8 cellular contexts compared by ENCODE assay signal in genomic region chr1:146228710-146229477, GRCh38. TPM values are rescaled to one million over a fixed set of nuclear protein-coding genes. Genes with fewer than 3 reads are reported as not detected.
DNase-seq lines count a peak whose midpoint lies in the region; ATAC-seq and TF ChIP-seq lines count a peak whose summit lies in the region.
"Not testable (repeated sequence)": the region's sequence is repeated elsewhere in the genome, so short reads cannot be mapped to it uniquely, and the experiment has no call there.

Gene NOTCH2NLA, minus strand, starts transcription at chr1:146229021. Its CDS starts 39,684 bp downstream, at chr1:146189337.

- ATAC-seq in HG02588 (IDR thresholded peaks at IDR 0.05; ENCODE audit: unreplicated experiment) = peak; percentile 65

- WGBS in SK-N-SH (ENCODE audit: low lambda C conversion rate) = 0% methylated on average over 4 of the region's 72 CpGs
- no CpG with 5 or more reads among the region's 72 CpGs for WGBS in iPS DF 6.9 (ENCODE audit: insufficient coverage, insufficient read length)
- WGBS in ovary, 3 donors = 0 to 2% methylated on average over 12 to 28 of the region's 72 CpGs; no CpG with 5 or more reads in 1 of the 3 donors

- not testable (repeated sequence) for H3K9ac ChIP-seq in SK-N-SH
- H3K9ac ChIP-seq in colonic mucosa (ENCODE audit: low read depth in 2 of 2, low read length in 2 of 2) = peak within 1 kb of the TSS in 1 of 2 donors; percentile 69

- peak within 1 kb of the TSS; percentile 49 for H3K4me3 ChIP-seq in BJ (ENCODE audit: low read depth, low read length)
- H3K4me3 ChIP-seq in SK-N-SH (ENCODE audit: low read depth in 2 of 2, low read length in 1 of 2) = peak within 1 kb of the TSS; percentile 43 to 52
- peak within 1 kb of the TSS; percentile 52 for H3K4me3 ChIP-seq in colonic mucosa
- H3K4me3 ChIP-seq in iPS DF 6.9 (ENCODE audit: low read length) = peak within 1 kb of the TSS; percentile 35; the same call in 1 of the 2 replicates
- H3K4me3 ChIP-seq in ovary = peak within 1 kb of the TSS; percentile 48

- not testable (repeated sequence) for H2AFZ ChIP-seq in SK-N-SH (ENCODE audit: low read depth)

- 0 out of 2 replicates have a peak within 1 kb of the TSS, but pooled peaks have one; percentile 44 for H3K4me2 ChIP-seq in SK-N-SH

- not testable (repeated sequence) for H3K36me3 ChIP-seq in BJ (ENCODE audit: control insufficient read depth, insufficient read depth, low read length); SK-N-SH (replicated peaks in 1 of 2; ENCODE audit: control insufficient read depth in 1 of 2, insufficient read depth in 2 of 2, low read length in 1 of 2); colonic mucosa; iPS DF 6.9 (ENCODE audit: control insufficient read depth, insufficient read depth, low read length); ovary

- H3K27me3 ChIP-seq in BJ (ENCODE audit: control insufficient read depth, insufficient read depth, low read length); SK-N-SH (ENCODE audit: insufficient read depth); colonic mucosa; iPS DF 6.9 (ENCODE audit: control insufficient read depth, insufficient read depth, low read length); ovary: not testable (repeated sequence)

- CTCF ChIA-PET in BJ (lab: Yijun Ruan, JAX); SK-N-SH (lab: Yijun Ruan, JAX): not testable (repeated sequence)

- intact Hi-C loops in colonic mucosa (cut with DNase I); ovary (cut with DNase I): not testable (repeated sequence)

- TF ChIP-seq CTCF in BJ (IDR thresholded peaks at IDR 0.05; ENCODE audit: insufficient read depth, low read depth, low read length); SK-N-SH (IDR thresholded peaks at IDR 0.05); colonic mucosa (IDR thresholded peaks at IDR 0.05); ovary (IDR thresholded peaks at IDR 0.05): not testable (repeated sequence)

- not testable (repeated sequence) for TF ChIP-seq EP300 in SK-N-SH (IDR thresholded peaks at IDR 0.05; ENCODE audit: borderline replicate concordance in 1 of 2, low read depth in 1 of 2, low read length in 1 of 2); ovary (IDR thresholded peaks at IDR 0.05)

- H3F3A ChIP-seq in SK-N-SH (replicated peaks; ENCODE audit: insufficient read depth) = not testable (repeated sequence)

- H3K79me2 ChIP-seq in SK-N-SH (ENCODE audit: insufficient read depth) = not testable (repeated sequence)

- POLR2A ChIA-PET in BJ (lab: Charles Lee); SK-N-SH (lab: Yijun Ruan, JAX): not testable (repeated sequence)

- TF ChIP-seq POLR2A in ovary (IDR thresholded peaks at IDR 0.05) = peak; percentile 37

- not testable (repeated sequence) for H3K27ac ChIP-seq in SK-N-SH (ENCODE audit: low read depth in 2 of 2, low read length in 1 of 2); iPS DF 6.9 (ENCODE audit: low read length)
- peak within 1 kb of the TSS; percentile 71 for H3K27ac ChIP-seq in colonic mucosa
- peak within 1 kb of the TSS; percentile 72 to 80 for H3K27ac ChIP-seq in ovary

- H3K9me2 ChIP-seq in SK-N-SH = not testable (repeated sequence)

- H4K20me1 ChIP-seq in SK-N-SH (ENCODE audit: insufficient read depth) = not testable (repeated sequence)

- H3K4me1 ChIP-seq in SK-N-SH (ENCODE audit: control insufficient read depth in 1 of 2, insufficient read depth in 2 of 2, low read depth in 1 of 2, low read length in 1 of 2); colonic mucosa; iPS DF 6.9 (ENCODE audit: control insufficient read depth, insufficient read depth, low read length); ovary (ENCODE audit: insufficient read depth): not testable (repeated sequence)

- not testable (repeated sequence) for DNase-seq in BJ (ENCODE audit: low read depth); SK-N-SH; iPS DF 6.9 (ENCODE audit: low read depth, low spot score)
- peak; percentile 74 for DNase-seq in activated T-cell treated with anti-CD3 and anti-CD28 coated beads, Interleukin-2, amount 50 U/mL, for 1 hour
- peak; percentile 16 for DNase-seq in colonic mucosa
- DNase-seq in ovary = peak; percentile 16 to 65 (median 53)
- DNase-seq in stimulated activated CD8-positive, alpha-beta memory T cell treated with anti-CD3 and anti-CD28 coated beads, Interleukin-4, amount 100 ng/mL, for 48 hours = peak; percentile 58

- not testable (repeated sequence) for H3K9me3 ChIP-seq in SK-N-SH; colonic mucosa; iPS DF 6.9 (ENCODE audit: control insufficient read depth, insufficient read depth, low read length); ovary

- not testable (repeated sequence) for TF ChIP-seq RAD21 in SK-N-SH (IDR thresholded peaks at IDR 0.05; ENCODE audit: low read length)

RNA-seq across cellular contexts. Expression of gene NOTCH2NLA, which starts in this region (rescaled TPM):
- polyA plus RNA-seq in BJ (2011; rRNA removed) (21.0 and 25.9 TPM in 2 replicates), SK-N-SH (2012; rRNA removed) (7.2 and 9.4 TPM in 2 replicates), ovary (10 to 100 TPM; 12.0 to 15.0 TPM)
- polyA minus RNA-seq in BJ (2011; rRNA and poly(A)+ RNA removed) = 101 and 131 TPM in 2 replicates
- 5.3 and 6.8 TPM in 2 replicates for polyA plus RNA-seq in SK-N-SH (2012; cell fraction: cytosol; rRNA removed)
- 7.8 and 9.1 TPM in 2 replicates for polyA plus RNA-seq in SK-N-SH (2012; cell fraction: nucleus; rRNA removed)
- total RNA-seq in colonic mucosa (10 to 100 TPM; 23.6 to 28.3 TPM), ovary (10 to 100 TPM; 34.9 to 63.2 (median 43.2) TPM)
